ENCODE assay signal across 1 cellular context in genomic region chr9:21381752-21382339, GRCh38.
TF ChIP-seq lines count a peak whose summit lies in the region.

No MANE protein-coding gene starts in this region.

TF ChIP-seq in GM12878, 131 proteins besides CTCF, POLR2A, EP300 and RAD21 (continued from another document and continues in another):
- 0 out of 2 replicates have a peak, but pooled peaks have one; percentile 77 for TF ChIP-seq MLLT1 (IDR thresholded peaks at IDR 0.05)
- TF ChIP-seq CBX3 (IDR thresholded peaks at IDR 0.05; ENCODE audit: borderline replicate concordance, low read depth): no peak
- TF ChIP-seq ZBTB33 (IDR thresholded peaks at IDR 0.05): no peak
- TF ChIP-seq NFIC (IDR thresholded peaks at IDR 0.05; ENCODE audit: low read depth, low read length): peak; percentile 96
- no peak for TF ChIP-seq FOXK2 (IDR thresholded peaks at IDR 0.05)
- TF ChIP-seq EZH2 (IDR thresholded peaks at IDR 0.05; ENCODE audit: borderline replicate concordance, control insufficient read depth, low read depth, low read length): no peak
- TF ChIP-seq ELK1 (IDR thresholded peaks at IDR 0.05; ENCODE audit: low read depth, low read length): no peak
- TF ChIP-seq PRDM15 (CRISPR knock-in tag; IDR thresholded peaks at IDR 0.05): no peak
- peak; percentile 80; the same call in 2 of the 3 replicates for TF ChIP-seq POU2F2 (IDR thresholded peaks at IDR 0.05; ENCODE audit: borderline replicate concordance, low read depth, low read length)
- TF ChIP-seq RAD51 (IDR thresholded peaks at IDR 0.05): peak; percentile 71
- peak; percentile 82 for TF ChIP-seq CREB1 (IDR thresholded peaks at IDR 0.05; ENCODE audit: low read depth)
- TF ChIP-seq JUND (IDR thresholded peaks at IDR 0.05; ENCODE audit: low read depth, low read length): peak; percentile 76; the same call in 1 of the 2 replicates
- peak; percentile 84 for TF ChIP-seq PKNOX1 (IDR thresholded peaks at IDR 0.05)
- TF ChIP-seq MEF2B (IDR thresholded peaks at IDR 0.05; ENCODE audit: partially characterized antibody, poor library complexity, severe bottlenecking): peak; percentile 100
- no peak for TF ChIP-seq E2F4 (IDR thresholded peaks at IDR 0.05; ENCODE audit: low read depth, low read length)
- TF ChIP-seq PBX3 (IDR thresholded peaks at IDR 0.05; ENCODE audit: insufficient replicate concordance, low read depth, low read length): no peak
- TF ChIP-seq GATAD2B (conservative IDR thresholded peaks at IDR 0.05; ENCODE audit: low read depth): peak; percentile 85
- no peak for TF ChIP-seq NFYA (IDR thresholded peaks at IDR 0.05; ENCODE audit: borderline replicate concordance, low read depth, low read length)
- TF ChIP-seq CBX5 (IDR thresholded peaks at IDR 0.05; ENCODE audit: low read depth): peak; percentile 89; the same call in 1 of the 2 replicates
- TF ChIP-seq ZNF592 (IDR thresholded peaks at IDR 0.05): peak; percentile 78; the same call in 1 of the 2 replicates
- TF ChIP-seq GABPA (IDR thresholded peaks at IDR 0.05; ENCODE audit: low read depth): peak; percentile 65; the same call in 1 of the 2 replicates
- TF ChIP-seq ZBTB4 (CRISPR knock-in tag; IDR thresholded peaks at IDR 0.05): no peak
- TF ChIP-seq BCLAF1 (IDR thresholded peaks at IDR 0.05): no peak
- no peak for TF ChIP-seq POLR2AphosphoS5 (IDR thresholded peaks at IDR 0.05; ENCODE audit: low read length)
- TF ChIP-seq CHD2 (IDR thresholded peaks at IDR 0.05; ENCODE audit: borderline replicate concordance, low read depth, low read length): peak; percentile 60; the same call in 1 of the 2 replicates
- TF ChIP-seq ATF3 (IDR thresholded peaks at IDR 0.05; ENCODE audit: borderline replicate concordance, extremely low read depth, low read depth, low read length): no peak
- TF ChIP-seq LARP7 (IDR thresholded peaks at IDR 0.05): no peak
